ENCODE assay signal across 15 cellular contexts in genomic region chr9:14080940-14081621, GRCh38.
DNase-seq lines count a peak whose midpoint lies in the region; TF ChIP-seq lines count a peak whose summit lies in the region.
"Had no signal": no experiment of that assay in that cellular context is flagged by ENCODE, and none has a peak within 500 bp of the region (broad histone marks: within the 10 kb centered on the region; RNA-seq: fewer than 3 reads in every experiment).

No MANE protein-coding gene starts in this region.

- H3K27me3 Mint-ChIP-seq in H9 (ENCODE audit: low read depth) (no peaks in the 10 kb centered on the region), progenitor cell of endocrine pancreas (peaks cover 5% of the 10 kb centered on the region)
- no peaks in the 10 kb centered on the region for H3K27me3 Mint-ChIP-seq in T-helper 2 cell treated with Interferon-gamma antibody and Interleukin-4, amounts not matched to agents 5 μg/mL and 100 μg/mL, for 36 hours (ENCODE audit: low read depth)
- H3K27me3 Mint-ChIP-seq: activated naive CD8-positive, alpha-beta T cell treated with anti-CD3 and anti-CD28 coated beads, Interleukin-2, amount 10 ng/mL, durations not matched to agents 7 days and 5 days; CD4-positive, alpha-beta T cell had no signal

- H3K27ac ChIP-seq in H9 (ENCODE audit: insufficient read length, low read depth, low read length) (no peak overlapping the region), brain microvascular endothelial cell (no peak overlapping the region)
- H3K27ac ChIP-seq: dorsolateral prefrontal cortex, thoracic aorta had no signal

- H3K27ac Mint-ChIP-seq in H9 (peak overlapping the region in 2 of 3 experiments; percentile 60 to 62; a peak in 1 of 7 replicates), progenitor cell of endocrine pancreas (peak overlapping the region; percentile 60)
- H3K27ac Mint-ChIP-seq in T-helper 2 cell treated with Interferon-gamma antibody and Interleukin-4, amounts not matched to agents 5 μg/mL and 100 μg/mL, for 36 hours: no peak overlapping the region
- H3K27ac Mint-ChIP-seq: activated naive CD8-positive, alpha-beta T cell treated with anti-CD3 and anti-CD28 coated beads, Interleukin-2, amount 10 ng/mL, durations not matched to agents 7 days and 5 days; CD4-positive, alpha-beta T cell; natural killer cell had no signal

- H2BK12ac ChIP-seq in H9 (ENCODE audit: insufficient read length, low read depth, low read length): no peak overlapping the region

- no peaks in the 10 kb centered on the region for H3K79me1 ChIP-seq in H9 (ENCODE audit: insufficient read depth, low read depth, low read length, poor library complexity, severe bottlenecking)

- H3K9me3 Mint-ChIP-seq in H9 (no peaks in the 10 kb centered on the region), progenitor cell of endocrine pancreas (ENCODE audit: low read depth) (no peaks in the 10 kb centered on the region)
- no peaks in the 10 kb centered on the region for H3K9me3 Mint-ChIP-seq in T-helper 2 cell treated with Interferon-gamma antibody and Interleukin-4, amounts not matched to agents 5 μg/mL and 100 μg/mL, for 36 hours
- H3K9me3 Mint-ChIP-seq: activated naive CD8-positive, alpha-beta T cell treated with anti-CD3 and anti-CD28 coated beads, Interleukin-2, amount 10 ng/mL, durations not matched to agents 7 days and 5 days had no signal

- no peaks in the 10 kb centered on the region for H3K79me2 ChIP-seq in H9 (ENCODE audit: insufficient read depth, low read length)

- H3K23ac ChIP-seq in H9 (ENCODE audit: insufficient read length, low read depth, low read length): no peak overlapping the region

- DNase-seq in H9 (no peak), NCI-H2107 (lab: John Stamatoyannopoulos, UW) (peak; percentile 32), brain microvascular endothelial cell (peak; percentile 56), progenitor cell of endocrine pancreas (ENCODE audit: low spot score, unreplicated experiment) (no peak), OCI-M2 (lab: John Stamatoyannopoulos, UW; ENCODE audit: unreplicated experiment) (no peak), germinal center (ENCODE audit: low spot score) (no peak)
- DNase-seq in T-helper 2 cell treated with Interferon-gamma antibody and Interleukin-4, amounts not matched to agents 5 μg/mL and 100 μg/mL, for 36 hours (ENCODE audit: low spot score): no peak
- DNase-seq: activated CD8-positive, alpha-beta memory T cell treated with anti-CD3 and anti-CD28 coated beads, Interleukin-2, amount 50 U/mL, for 48 hours; activated naive CD8-positive, alpha-beta T cell treated with anti-CD3 and anti-CD28 coated beads, Interleukin-2, amount 10 ng/mL, durations not matched to agents 7 days and 5 days; CD4-positive, alpha-beta T cell; dorsolateral prefrontal cortex; kidney glomerular epithelial cell; natural killer cell; NCI-H187 had no signal

- no peak overlapping the region for H2BK120ac ChIP-seq in H9 (ENCODE audit: low read depth, low read length, poor library complexity, severe bottlenecking)

- no CpG with 5 or more reads among the region's 7 CpGs for WGBS in H9 (ENCODE audit: extremely low coverage, insufficient read length, low lambda C conversion rate)

- no peak overlapping the region for H3K9ac ChIP-seq in H9 (ENCODE audit: extremely low read depth, insufficient read length, low read length)

- H3K4me3 Mint-ChIP-seq in H9: no peak overlapping the region
- no peak overlapping the region for H3K4me3 Mint-ChIP-seq in progenitor cell of endocrine pancreas (ENCODE audit: low read depth)
- no peak overlapping the region for H3K4me3 Mint-ChIP-seq in T-helper 2 cell treated with Interferon-gamma antibody and Interleukin-4, amounts not matched to agents 5 μg/mL and 100 μg/mL, for 36 hours
- H3K4me3 Mint-ChIP-seq: activated naive CD8-positive, alpha-beta T cell treated with anti-CD3 and anti-CD28 coated beads, Interleukin-2, amount 10 ng/mL, durations not matched to agents 7 days and 5 days; CD4-positive, alpha-beta T cell; natural killer cell had no signal

- H3K14ac ChIP-seq in H9 (ENCODE audit: insufficient read depth, low read length): no peak overlapping the region

- in situ Hi-C loops in brain microvascular endothelial cell (cut with HindIII; ENCODE audit: low pct_ligation_motif_present, low sequenced_read_pairs): loop anchor here (25.0 kb wide), 1 partner anchor 106 kb away; no protein-coding TSS in a partner anchor

- H4K91ac ChIP-seq in H9 (ENCODE audit: insufficient read length, low read depth, low read length): no peak overlapping the region

- H4K20me1 ChIP-seq in H9 (ENCODE audit: control insufficient read depth, insufficient read depth, insufficient read length): no peaks in the 10 kb centered on the region

- H3K36me3 ChIP-seq in brain microvascular endothelial cell (replicated peaks): no peaks in the 10 kb centered on the region
- H3K36me3 ChIP-seq: thoracic aorta had no signal

- no peak overlapping the region for H4K8ac ChIP-seq in H9 (replicated peaks; ENCODE audit: insufficient read length, low read depth, low read length)

- H3K4me1 ChIP-seq in H9 (ENCODE audit: insufficient read depth, low read length): no peaks in the 10 kb centered on the region; the same call in 1 of the 2 replicates

- H3K4me3 ChIP-seq in brain microvascular endothelial cell (ENCODE audit: low read depth, low read length): no peak overlapping the region
- H3K4me3 ChIP-seq: dorsolateral prefrontal cortex, thoracic aorta had no signal

- no peak overlapping the region for H3K4ac ChIP-seq in H9 (ENCODE audit: low read depth, low read length)

- no peak overlapping the region for H2AFZ ChIP-seq in H9 (ENCODE audit: low read length)

- H3K27me3 ChIP-seq in H9 (ENCODE audit: insufficient read depth, low read length) (no peaks in the 10 kb centered on the region), brain microvascular endothelial cell (replicated peaks) (no peaks in the 10 kb centered on the region)
- H3K27me3 ChIP-seq: dorsolateral prefrontal cortex had no signal

- H2BK15ac ChIP-seq in H9 (ENCODE audit: low read depth, low read length): no peak overlapping the region

- no peaks in the 10 kb centered on the region for H3K23me2 ChIP-seq in H9 (ENCODE audit: insufficient read length, low read depth, low read length, poor library complexity, severe bottlenecking)

- no peak overlapping the region for H4K5ac ChIP-seq in H9 (ENCODE audit: insufficient read length, low read depth, low read length)

- no peak overlapping the region for H2BK20ac ChIP-seq in H9 (ENCODE audit: low read depth, low read length, poor library complexity, severe bottlenecking)

- no peak overlapping the region for H2BK5ac ChIP-seq in H9 (ENCODE audit: insufficient read length, low read length)

- H3K18ac ChIP-seq in H9 (ENCODE audit: insufficient read length, low read depth, low read length): no peak overlapping the region

- no peaks in the 10 kb centered on the region for H3K36me3 Mint-ChIP-seq in H9 (ENCODE audit: insufficient read depth in 1 of 3, low read depth in 3 of 3)
- H3K36me3 Mint-ChIP-seq in progenitor cell of endocrine pancreas (ENCODE audit: insufficient read depth): no peaks in the 10 kb centered on the region
- H3K36me3 Mint-ChIP-seq in T-helper 2 cell treated with Interferon-gamma antibody and Interleukin-4, amounts not matched to agents 5 μg/mL and 100 μg/mL, for 36 hours (ENCODE audit: low read depth): no peaks in the 10 kb centered on the region
- H3K36me3 Mint-ChIP-seq: activated naive CD8-positive, alpha-beta T cell treated with anti-CD3 and anti-CD28 coated beads, Interleukin-2, amount 10 ng/mL, durations not matched to agents 7 days and 5 days; natural killer cell had no signal

- H3K4me1 Mint-ChIP-seq in H9 (peaks cover 20 to 31% of the 10 kb centered on the region in 2 experiments), progenitor cell of endocrine pancreas (ENCODE audit: low read depth) (peaks cover 2% of the 10 kb centered on the region)
- H3K4me1 Mint-ChIP-seq in T-helper 2 cell treated with Interferon-gamma antibody and Interleukin-4, amounts not matched to agents 5 μg/mL and 100 μg/mL, for 36 hours (ENCODE audit: low read depth): no peaks in the 10 kb centered on the region
- H3K4me1 Mint-ChIP-seq: activated naive CD8-positive, alpha-beta T cell treated with anti-CD3 and anti-CD28 coated beads, Interleukin-2, amount 10 ng/mL, durations not matched to agents 7 days and 5 days; natural killer cell had no signal

- TF ChIP-seq CTCF in H9 (conservative IDR thresholded peaks at IDR 0.05): no peak
- peak; percentile 34 for TF ChIP-seq CTCF in brain microvascular endothelial cell (IDR thresholded peaks at IDR 0.05; ENCODE audit: low read depth, low read length, missing control alignments)
- TF ChIP-seq CTCF in progenitor cell of endocrine pancreas (IDR thresholded peaks at IDR 0.05; ENCODE audit: unreplicated experiment): no peak

- no peak overlapping the region for H3K4me2 ChIP-seq in H9 (ENCODE audit: insufficient read depth, insufficient read length, low read length)

- no peaks in the 10 kb centered on the region for H3K9me3 ChIP-seq in H9 (ENCODE audit: control insufficient read depth, low read depth, low read length)
- H3K9me3 ChIP-seq: thoracic aorta had no signal

- no peak overlapping the region for H3T11ph ChIP-seq in H9 (ENCODE audit: low read length)

- H2AK5ac ChIP-seq in H9 (ENCODE audit: insufficient read length, low read length): no peak overlapping the region

- H3K56ac ChIP-seq in H9 (ENCODE audit: insufficient read length, low read depth, low read length): no peak overlapping the region

Comparison
In these comparisons a context has a peak if more than half of its experiments do, and no peak if none do; other contexts are left out.
1. DNase-seq: peak in NCI-H2107 (single experiment) and brain microvascular endothelial cell (single experiment); none in H9 (single experiment), progenitor cell of endocrine pancreas (single experiment), T-helper 2 cell treated with Interferon-gamma antibody and Interleukin-4, amounts not matched to agents 5 μg/mL and 100 μg/mL, for 36 hours (single experiment), OCI-M2 (single experiment) and germinal center (single experiment).